In the genomic region with DNA sequence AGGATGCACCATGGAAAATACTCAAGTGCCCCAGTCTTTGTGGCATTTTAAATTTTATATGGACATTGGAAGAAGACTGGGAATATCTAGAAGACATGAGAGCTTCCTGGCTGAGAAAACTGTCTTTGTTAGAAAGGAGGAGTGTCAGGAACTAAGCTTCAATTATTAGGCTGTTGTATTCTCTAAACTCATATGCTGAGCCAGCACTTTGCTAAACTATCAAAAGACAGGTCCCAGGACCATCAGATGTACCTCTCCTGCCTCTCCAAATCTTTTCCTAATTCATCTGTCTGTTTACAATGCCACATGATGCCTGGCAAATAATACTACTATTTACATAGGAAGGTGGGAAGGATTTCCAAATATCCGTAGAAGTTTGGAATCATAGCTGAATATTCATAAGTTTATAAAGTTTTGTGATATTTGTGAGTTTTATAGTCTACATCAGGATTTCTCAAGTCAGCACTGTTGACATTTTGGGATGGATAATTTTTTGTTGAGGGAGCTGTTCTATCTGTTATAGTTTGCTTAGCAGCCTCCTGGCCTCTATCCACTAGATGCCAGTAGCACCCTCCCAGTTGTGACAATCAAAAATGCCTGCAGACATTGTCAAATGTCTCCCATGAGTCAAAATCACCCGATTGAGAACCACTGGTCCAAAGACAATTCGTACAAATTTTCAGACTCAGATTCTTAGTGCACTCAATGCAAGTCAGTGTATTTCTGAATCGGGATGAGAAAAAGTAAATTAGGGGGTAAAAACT, we compare ENCODE assay signal across 17 cellular contexts.
A peak's percentile ranks its signal among the peaks of the same experiment; 100 is the strongest.
DNase-seq lines count a peak whose midpoint lies in the region; FAIRE-seq and TF ChIP-seq lines count a peak whose summit lies in the region.
"Had no signal": no experiment of that assay in that cellular context is flagged by ENCODE, and none has a peak within 500 bp of the region (broad histone marks: within the 10 kb centered on the region; RNA-seq: fewer than 3 reads in every experiment).

No MANE protein-coding gene starts in this region.

- DNase-seq in Ammon's horn (ENCODE audit: low spot score), result peak; percentile 52
- no peak for DNase-seq in GM13977 (ENCODE audit: low spot score)
- peak; percentile 62 for DNase-seq in SK-MEL-5 (ENCODE audit: low read depth, low spot score)
- DNase-seq in kidney epithelial cell (ENCODE audit: low read depth), result no peak
- DNase-seq in D341Med (ENCODE audit: low spot score), result no peak
- DNase-seq in SW 1271 (lab: John Stamatoyannopoulos, UW), result no peak
- DNase-seq in GM12892 (ENCODE audit: insufficient read length), result no peak
- DNase-seq: activated CD4-positive, alpha-beta T cell treated with anti-CD3 and anti-CD28 coated beads, Interleukin-2, amount 10 ng/mL, durations not matched to agents 7 days and 5 days; activated naive CD8-positive, alpha-beta T cell treated with anti-CD3 and anti-CD28 coated beads, Interleukin-2, amount 50 U/mL, for 24 hours; activated T-cell treated with anti-CD3 and anti-CD28 coated beads, Interleukin-2, amount 50 U/mL, for 4 hours; CD4-positive, CD25-positive, alpha-beta regulatory T cell; cerebellar nuclear complex; H7; naive B cell; Peyer's patch; stimulated activated CD4-positive, alpha-beta T cell treated with anti-CD3 and anti-CD28 coated beads, Interleukin-2, amount 100 ng/mL, for 48 hours had no signal

- in situ Hi-C loops in GM13977 (cut with MboI; ENCODE audit: low pct_unique_long_range_greater_than_20kb, low sequenced_read_pairs, unreplicated experiment) (no loop called here), SK-MEL-5 (cut with HindIII; ENCODE audit: low pct_unique_long_range_greater_than_20kb, low sequenced_read_pairs) (no loop called here)

- H3K27me3 ChIP-seq in kidney epithelial cell (ENCODE audit: control insufficient read depth, insufficient read depth, low read length), result no peaks in the 10 kb centered on the region
- H3K27me3 ChIP-seq: Peyer's patch, right atrium auricular region had no signal

- TF ChIP-seq CTCF in GM13977 (IDR thresholded peaks at IDR 0.05; ENCODE audit: extremely low read depth, insufficient read depth, missing control alignments), result peak; percentile 40
- peak; percentile 5 for TF ChIP-seq CTCF in kidney epithelial cell (IDR thresholded peaks at IDR 0.05; ENCODE audit: insufficient read depth, low read length, poor library complexity, severe bottlenecking)

- no peak for FAIRE-seq in GM12892 (lab: Jason Lieb, UNC)

- TF ChIP-seq POLR2A in GM12892 (IDR thresholded peaks at IDR 0.05; ENCODE audit: low read depth, low read length), result no peak

- no peaks in the 10 kb centered on the region for H3K36me3 ChIP-seq in kidney epithelial cell (ENCODE audit: control insufficient read depth, insufficient read depth, low read length)
- H3K36me3 ChIP-seq: Peyer's patch, right atrium auricular region had no signal

- no peak overlapping the region for H3K4me3 ChIP-seq in kidney epithelial cell (ENCODE audit: low read depth, low read length)
- H3K4me3 ChIP-seq: Peyer's patch, right atrium auricular region had no signal

Comparison
In these comparisons a context has a peak if more than half of its experiments do, and no peak if none do; other contexts are left out.
1. DNase-seq: peak in Ammon's horn (single experiment) and SK-MEL-5 (single experiment); none in GM13977 (single experiment), kidney epithelial cell (single experiment), D341Med (single experiment), SW 1271 (0 of 2) and GM12892 (single experiment).